ENCODE assay signal across 19 cellular contexts in genomic region chr18:4870177-4870773, GRCh38.
"Had no signal": no experiment of that assay in that cellular context is flagged by ENCODE, and none has a peak within 500 bp of the region (broad histone marks: within the 10 kb centered on the region; RNA-seq: fewer than 3 reads in every experiment).

No MANE protein-coding gene starts in this region.

- ATAC-seq: gastroesophageal sphincter; heart left ventricle; left ventricle myocardium superior; natural killer cell treated with Interleukin-12 subunit alpha and Interleukin-12 subunit beta and Interleukin-15 and Interleukin-18, amount 100 ng/mL, for 72 hours; sciatic nerve; stimulated activated memory B cell treated with anti-CD40 and anti-IgM and Interleukin-4, amounts not matched to agents 10 μg/mL and 1 μg/mL and 100 μg/mL, for 72 hours had no signal

- H3K27me3 Mint-ChIP-seq: brain; central memory CD8-positive, alpha-beta T cell; natural killer cell treated with Interleukin-12 subunit alpha and Interleukin-12 subunit beta and Interleukin-15 and Interleukin-18, amount 100 ng/mL, for 72 hours; stimulated activated memory B cell treated with anti-CD40 and anti-IgM and Interleukin-4, amounts not matched to agents 10 μg/mL and 1 μg/mL and 100 μg/mL, for 72 hours had no signal

- H3K36me3 Mint-ChIP-seq: brain; stimulated activated memory B cell treated with anti-CD40 and anti-IgM and Interleukin-4, amounts not matched to agents 10 μg/mL and 1 μg/mL and 100 μg/mL, for 72 hours had no signal

- H3K4me1 Mint-ChIP-seq: brain; central memory CD8-positive, alpha-beta T cell; stimulated activated memory B cell treated with anti-CD40 and anti-IgM and Interleukin-4, amounts not matched to agents 10 μg/mL and 1 μg/mL and 100 μg/mL, for 72 hours had no signal

- H3K27me3 ChIP-seq: colonic mucosa, gastroesophageal sphincter, heart left ventricle, testis, upper lobe of left lung had no signal

- H3K27ac ChIP-seq: colonic mucosa, gastroesophageal sphincter, heart left ventricle, testis, upper lobe of left lung had no signal

- H3K4me1 ChIP-seq: colonic mucosa, gastroesophageal sphincter, heart left ventricle, testis, upper lobe of left lung had no signal

- H3K9me3 ChIP-seq: colonic mucosa, testis had no signal

- H3K36me3 ChIP-seq: colonic mucosa, gastroesophageal sphincter, heart left ventricle, upper lobe of left lung had no signal

- DNase-seq: activated T-cell treated with anti-CD3 and anti-CD28 coated beads for 4 hours; anterior cingulate cortex; colonic mucosa; heart left ventricle; kidney glomerular epithelial cell; left ventricle myocardium superior; mesenchymal stem cell; nucleus accumbens; stimulated activated CD4-positive, alpha-beta T cell treated with anti-CD3 and anti-CD28 coated beads, Interleukin-4, amount 100 ng/mL, for 4 hours; testis; upper lobe of left lung had no signal

- FAIRE-seq: endometrium had no signal

- H3K4me3 ChIP-seq: colonic mucosa, gastroesophageal sphincter, heart left ventricle, testis, upper lobe of left lung had no signal

- H3K4me3 Mint-ChIP-seq: activated T-helper 1 cell treated with anti-CD3 and anti-CD28 coated beads, Interleukin-12 subunit alpha, Interleukin-12 subunit beta, Interleukin-2, Interleukin-4 antibody, amounts not matched to agents 30 ng/mL and 10 ng/mL and 1 ng/mL, durations not matched to agents 14 hours and 24 hours and 36 hours; brain; central memory CD8-positive, alpha-beta T cell; natural killer cell treated with Interleukin-12 subunit alpha and Interleukin-12 subunit beta and Interleukin-15 and Interleukin-18, amount 100 ng/mL, for 72 hours; stimulated activated memory B cell treated with anti-CD40 and anti-IgM and Interleukin-4, amounts not matched to agents 10 μg/mL and 1 μg/mL and 100 μg/mL, for 72 hours had no signal

- H3K27ac Mint-ChIP-seq: activated T-helper 1 cell treated with anti-CD3 and anti-CD28 coated beads, Interleukin-12 subunit alpha, Interleukin-12 subunit beta, Interleukin-2, Interleukin-4 antibody, amounts not matched to agents 30 ng/mL and 10 ng/mL and 1 ng/mL, durations not matched to agents 14 hours and 24 hours and 36 hours; brain; natural killer cell treated with Interleukin-12 subunit alpha and Interleukin-12 subunit beta and Interleukin-15 and Interleukin-18, amount 100 ng/mL, for 72 hours; stimulated activated memory B cell treated with anti-CD40 and anti-IgM and Interleukin-4, amounts not matched to agents 10 μg/mL and 1 μg/mL and 100 μg/mL, for 72 hours had no signal
